In the genomic region with DNA sequence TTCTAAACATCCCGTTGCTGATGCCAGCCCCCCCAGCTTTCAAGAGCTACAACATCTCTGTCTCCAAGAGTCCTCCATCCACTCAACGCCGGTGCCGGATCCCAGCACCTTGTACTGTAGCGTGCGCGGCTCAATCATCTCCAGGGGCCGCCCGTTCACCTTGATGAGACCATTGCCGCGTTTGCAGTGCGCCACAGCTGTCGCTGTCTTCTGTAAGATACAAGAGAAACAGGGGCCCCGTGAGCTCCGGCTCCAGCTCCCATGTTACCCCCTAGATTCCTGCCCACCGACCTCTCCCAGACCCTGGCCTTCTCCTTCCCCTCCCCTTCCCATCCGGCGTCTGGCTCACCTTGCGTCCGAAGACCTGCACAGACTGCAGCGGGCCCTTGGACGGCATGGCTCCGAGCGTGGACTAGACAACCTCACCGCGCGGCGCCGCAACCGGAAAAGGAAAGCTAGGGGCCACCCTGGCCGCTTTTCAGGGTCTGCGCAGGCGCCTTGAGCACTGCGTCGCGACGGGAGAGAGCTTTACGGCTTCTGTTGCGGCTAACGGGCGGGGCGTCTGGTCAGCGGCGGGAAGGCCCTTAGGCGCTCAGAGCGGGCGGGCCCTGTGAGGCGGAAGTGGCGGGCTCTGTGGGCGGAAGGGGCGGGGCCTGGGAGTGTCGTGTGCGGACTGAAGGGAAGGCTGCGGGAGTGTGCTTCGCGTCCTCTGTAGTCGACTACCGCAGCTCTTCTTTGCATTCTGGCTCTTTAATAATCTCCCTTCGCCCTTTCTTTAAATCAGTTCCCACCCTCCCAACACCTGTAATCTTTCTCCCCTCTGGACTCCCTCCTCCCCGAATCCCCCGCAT, we compare ENCODE assay signal across 1 cellular context.
TF ChIP-seq lines count a peak whose summit lies in the region.

A gene (minus strand): TSS at position 451 of the 851 bp plus-strand sequence. CDS start 54 bp downstream, at position 397.

TF ChIP-seq in K562, 482 proteins besides CTCF, POLR2A, EP300 and RAD21 (continued from another document and continues in another):
- TF ChIP-seq, protein P1, sequence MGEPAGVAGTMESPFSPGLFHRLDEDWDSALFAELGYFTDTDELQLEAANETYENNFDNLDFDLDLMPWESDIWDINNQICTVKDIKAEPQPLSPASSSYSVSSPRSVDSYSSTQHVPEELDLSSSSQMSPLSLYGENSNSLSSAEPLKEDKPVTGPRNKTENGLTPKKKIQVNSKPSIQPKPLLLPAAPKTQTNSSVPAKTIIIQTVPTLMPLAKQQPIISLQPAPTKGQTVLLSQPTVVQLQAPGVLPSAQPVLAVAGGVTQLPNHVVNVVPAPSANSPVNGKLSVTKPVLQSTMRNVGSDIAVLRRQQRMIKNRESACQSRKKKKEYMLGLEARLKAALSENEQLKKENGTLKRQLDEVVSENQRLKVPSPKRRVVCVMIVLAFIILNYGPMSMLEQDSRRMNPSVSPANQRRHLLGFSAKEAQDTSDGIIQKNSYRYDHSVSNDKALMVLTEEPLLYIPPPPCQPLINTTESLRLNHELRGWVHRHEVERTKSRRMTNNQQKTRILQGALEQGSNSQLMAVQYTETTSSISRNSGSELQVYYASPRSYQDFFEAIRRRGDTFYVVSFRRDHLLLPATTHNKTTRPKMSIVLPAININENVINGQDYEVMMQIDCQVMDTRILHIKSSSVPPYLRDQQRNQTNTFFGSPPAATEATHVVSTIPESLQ (CRISPR knock-in tag; IDR thresholded peaks at IDR 0.05): peak; percentile 73; the same call in 1 of the 2 replicates
- TF ChIP-seq HEY1 (CRISPR knock-in tag; IDR thresholded peaks at IDR 0.05; ENCODE audit: borderline replicate concordance) (no peak), CBX2 (IDR thresholded peaks at IDR 0.05; ENCODE audit: insufficient read depth, low read length, poor library complexity, severe bottlenecking) (no peak), ZNF431 (CRISPR knock-in tag; IDR thresholded peaks at IDR 0.05) (no peak), ZNF146 (CRISPR knock-in tag; IDR thresholded peaks at IDR 0.05; ENCODE audit: unreplicated experiment) (no peak), TAF7 (tag; IDR thresholded peaks at IDR 0.05) (peak; percentile 96), SMARCA4 (IDR thresholded peaks at IDR 0.05) (no peak), SREBF1 (IDR thresholded peaks at IDR 0.05; ENCODE audit: borderline replicate concordance, low read depth, low read length) (0 out of 2 replicates have a peak, but pooled peaks have one; percentile 3), ZNF354B (CRISPR knock-in tag; IDR thresholded peaks at IDR 0.05) (no peak), SNIP1 (IDR thresholded peaks at IDR 0.05; ENCODE audit: low read depth) (no peak), THRAP3 (IDR thresholded peaks at IDR 0.05; ENCODE audit: borderline replicate concordance) (no peak; the same call in 1 of the 2 replicates), ZNF274 (IDR thresholded peaks at IDR 0.05; ENCODE audit: borderline replicate concordance, low read depth, low read length) (no peak), SAFB2 (IDR thresholded peaks at IDR 0.05; ENCODE audit: borderline replicate concordance, low read depth, low read length, severe bottlenecking) (no peak), ZEB2 (IDR thresholded peaks at IDR 0.05) (no peak), POU5F1 (IDR thresholded peaks at IDR 0.05; ENCODE audit: borderline replicate concordance, low read depth, low read length, partially characterized antibody) (peak; percentile 7), ZNF24 (IDR thresholded peaks at IDR 0.05) (no peak), SIN3A (IDR thresholded peaks at IDR 0.05; ENCODE audit: borderline replicate concordance in 2 of 2, control insufficient read depth in 1 of 2, low read depth in 2 of 2, low read length in 2 of 2) (peak in 1 of 2 experiments; percentile 93), NR2C2 (CRISPR knock-in tag; IDR thresholded peaks at IDR 0.05) (peak; percentile 76; the same call in 1 of the 2 replicates), NR2C2 (tag; IDR thresholded peaks at IDR 0.05) (peak; percentile 60; the same call in 1 of the 2 replicates), PHF8 (IDR thresholded peaks at IDR 0.05; ENCODE audit: borderline replicate concordance, low read length) (peak; percentile 100), ZNF232 (CRISPR knock-in tag; IDR thresholded peaks at IDR 0.05) (no peak; the same call in 1 of the 2 replicates), ZNF79 (CRISPR knock-in tag; IDR thresholded peaks at IDR 0.05; ENCODE audit: low read depth) (no peak), RHOXF2B (CRISPR knock-in tag; conservative IDR thresholded peaks at IDR 0.05) (no peak), GABPB1 (CRISPR knock-in tag; IDR thresholded peaks at IDR 0.05) (peak; percentile 94), ZBTB7A (IDR thresholded peaks at IDR 0.05; ENCODE audit: borderline replicate concordance, control insufficient read depth, low read depth, low read length) (peak; percentile 29; the same call in 1 of the 2 replicates)
- TF ChIP-seq, protein P2, sequence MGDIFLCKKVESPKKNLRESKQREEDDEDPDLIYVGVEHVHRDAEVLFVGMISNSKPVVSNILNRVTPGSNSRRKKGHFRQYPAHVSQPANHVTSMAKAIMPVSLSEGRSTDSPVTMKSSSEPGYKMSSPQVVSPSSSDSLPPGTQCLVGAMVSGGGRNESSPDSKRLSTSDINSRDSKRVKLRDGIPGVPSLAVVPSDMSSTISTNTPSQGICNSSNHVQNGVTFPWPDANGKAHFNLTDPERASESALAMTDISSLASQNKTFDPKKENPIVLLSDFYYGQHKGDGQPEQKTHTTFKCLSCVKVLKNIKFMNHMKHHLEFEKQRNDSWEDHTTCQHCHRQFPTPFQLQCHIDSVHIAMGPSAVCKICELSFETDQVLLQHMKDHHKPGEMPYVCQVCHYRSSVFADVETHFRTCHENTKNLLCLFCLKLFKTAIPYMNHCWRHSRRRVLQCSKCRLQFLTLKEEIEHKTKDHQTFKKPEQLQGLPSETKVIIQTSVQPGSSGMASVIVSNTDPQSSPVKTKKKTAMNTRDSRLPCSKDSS (IDR thresholded peaks at IDR 0.05; ENCODE audit: low read depth, partially characterized antibody): no peak
- TF ChIP-seq, protein P3, sequence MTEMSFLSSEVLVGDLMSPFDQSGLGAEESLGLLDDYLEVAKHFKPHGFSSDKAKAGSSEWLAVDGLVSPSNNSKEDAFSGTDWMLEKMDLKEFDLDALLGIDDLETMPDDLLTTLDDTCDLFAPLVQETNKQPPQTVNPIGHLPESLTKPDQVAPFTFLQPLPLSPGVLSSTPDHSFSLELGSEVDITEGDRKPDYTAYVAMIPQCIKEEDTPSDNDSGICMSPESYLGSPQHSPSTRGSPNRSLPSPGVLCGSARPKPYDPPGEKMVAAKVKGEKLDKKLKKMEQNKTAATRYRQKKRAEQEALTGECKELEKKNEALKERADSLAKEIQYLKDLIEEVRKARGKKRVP (CRISPR knock-in tag; IDR thresholded peaks at IDR 0.05): no peak
- TF ChIP-seq, protein P4, sequence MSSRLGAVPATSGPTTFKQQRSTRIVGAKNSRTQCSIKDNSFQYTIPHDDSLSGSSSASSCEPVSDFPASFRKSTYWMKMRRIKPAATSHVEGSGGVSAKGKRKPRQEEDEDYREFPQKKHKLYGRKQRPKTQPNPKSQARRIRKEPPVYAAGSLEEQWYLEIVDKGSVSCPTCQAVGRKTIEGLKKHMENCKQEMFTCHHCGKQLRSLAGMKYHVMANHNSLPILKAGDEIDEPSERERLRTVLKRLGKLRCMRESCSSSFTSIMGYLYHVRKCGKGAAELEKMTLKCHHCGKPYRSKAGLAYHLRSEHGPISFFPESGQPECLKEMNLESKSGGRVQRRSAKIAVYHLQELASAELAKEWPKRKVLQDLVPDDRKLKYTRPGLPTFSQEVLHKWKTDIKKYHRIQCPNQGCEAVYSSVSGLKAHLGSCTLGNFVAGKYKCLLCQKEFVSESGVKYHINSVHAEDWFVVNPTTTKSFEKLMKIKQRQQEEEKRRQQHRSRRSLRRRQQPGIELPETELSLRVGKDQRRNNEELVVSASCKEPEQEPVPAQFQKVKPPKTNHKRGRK (tag; IDR thresholded peaks at IDR 0.05): no peak
- TF ChIP-seq, protein P5, sequence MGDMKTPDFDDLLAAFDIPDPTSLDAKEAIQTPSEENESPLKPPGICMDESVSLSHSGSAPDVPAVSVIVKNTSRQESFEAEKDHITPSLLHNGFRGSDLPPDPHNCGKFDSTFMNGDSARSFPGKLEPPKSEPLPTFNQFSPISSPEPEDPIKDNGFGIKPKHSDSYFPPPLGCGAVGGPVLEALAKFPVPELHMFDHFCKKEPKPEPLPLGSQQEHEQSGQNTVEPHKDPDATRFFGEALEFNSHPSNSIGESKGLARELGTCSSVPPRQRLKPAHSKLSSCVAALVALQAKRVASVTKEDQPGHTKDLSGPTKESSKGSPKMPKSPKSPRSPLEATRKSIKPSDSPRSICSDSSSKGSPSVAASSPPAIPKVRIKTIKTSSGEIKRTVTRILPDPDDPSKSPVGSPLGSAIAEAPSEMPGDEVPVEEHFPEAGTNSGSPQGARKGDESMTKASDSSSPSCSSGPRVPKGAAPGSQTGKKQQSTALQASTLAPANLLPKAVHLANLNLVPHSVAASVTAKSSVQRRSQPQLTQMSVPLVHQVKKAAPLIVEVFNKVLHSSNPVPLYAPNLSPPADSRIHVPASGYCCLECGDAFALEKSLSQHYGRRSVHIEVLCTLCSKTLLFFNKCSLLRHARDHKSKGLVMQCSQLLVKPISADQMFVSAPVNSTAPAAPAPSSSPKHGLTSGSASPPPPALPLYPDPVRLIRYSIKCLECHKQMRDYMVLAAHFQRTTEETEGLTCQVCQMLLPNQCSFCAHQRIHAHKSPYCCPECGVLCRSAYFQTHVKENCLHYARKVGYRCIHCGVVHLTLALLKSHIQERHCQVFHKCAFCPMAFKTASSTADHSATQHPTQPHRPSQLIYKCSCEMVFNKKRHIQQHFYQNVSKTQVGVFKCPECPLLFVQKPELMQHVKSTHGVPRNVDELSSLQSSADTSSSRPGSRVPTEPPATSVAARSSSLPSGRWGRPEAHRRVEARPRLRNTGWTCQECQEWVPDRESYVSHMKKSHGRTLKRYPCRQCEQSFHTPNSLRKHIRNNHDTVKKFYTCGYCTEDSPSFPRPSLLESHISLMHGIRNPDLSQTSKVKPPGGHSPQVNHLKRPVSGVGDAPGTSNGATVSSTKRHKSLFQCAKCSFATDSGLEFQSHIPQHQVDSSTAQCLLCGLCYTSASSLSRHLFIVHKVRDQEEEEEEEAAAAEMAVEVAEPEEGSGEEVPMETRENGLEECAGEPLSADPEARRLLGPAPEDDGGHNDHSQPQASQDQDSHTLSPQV (IDR thresholded peaks at IDR 0.05): no peak
- TF ChIP-seq, protein P6, sequence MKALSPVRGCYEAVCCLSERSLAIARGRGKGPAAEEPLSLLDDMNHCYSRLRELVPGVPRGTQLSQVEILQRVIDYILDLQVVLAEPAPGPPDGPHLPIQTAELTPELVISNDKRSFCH (CRISPR knock-in tag; IDR thresholded peaks at IDR 0.05): no peak
- TF ChIP-seq, protein P6 (tag; IDR thresholded peaks at IDR 0.05): no peak
- TF ChIP-seq, protein P7, sequence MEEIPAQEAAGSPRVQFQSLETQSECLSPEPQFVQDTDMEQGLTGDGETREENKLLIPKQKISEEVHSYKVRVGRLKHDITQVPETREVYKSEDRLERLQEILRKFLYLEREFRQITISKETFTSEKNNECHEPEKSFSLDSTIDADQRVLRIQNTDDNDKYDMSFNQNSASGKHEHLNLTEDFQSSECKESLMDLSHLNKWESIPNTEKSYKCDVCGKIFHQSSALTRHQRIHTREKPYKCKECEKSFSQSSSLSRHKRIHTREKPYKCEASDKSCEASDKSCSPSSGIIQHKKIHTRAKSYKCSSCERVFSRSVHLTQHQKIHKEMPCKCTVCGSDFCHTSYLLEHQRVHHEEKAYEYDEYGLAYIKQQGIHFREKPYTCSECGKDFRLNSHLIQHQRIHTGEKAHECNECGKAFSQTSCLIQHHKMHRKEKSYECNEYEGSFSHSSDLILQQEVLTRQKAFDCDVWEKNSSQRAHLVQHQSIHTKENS (CRISPR knock-in tag; IDR thresholded peaks at IDR 0.05): no peak
- TF ChIP-seq, protein P8, sequence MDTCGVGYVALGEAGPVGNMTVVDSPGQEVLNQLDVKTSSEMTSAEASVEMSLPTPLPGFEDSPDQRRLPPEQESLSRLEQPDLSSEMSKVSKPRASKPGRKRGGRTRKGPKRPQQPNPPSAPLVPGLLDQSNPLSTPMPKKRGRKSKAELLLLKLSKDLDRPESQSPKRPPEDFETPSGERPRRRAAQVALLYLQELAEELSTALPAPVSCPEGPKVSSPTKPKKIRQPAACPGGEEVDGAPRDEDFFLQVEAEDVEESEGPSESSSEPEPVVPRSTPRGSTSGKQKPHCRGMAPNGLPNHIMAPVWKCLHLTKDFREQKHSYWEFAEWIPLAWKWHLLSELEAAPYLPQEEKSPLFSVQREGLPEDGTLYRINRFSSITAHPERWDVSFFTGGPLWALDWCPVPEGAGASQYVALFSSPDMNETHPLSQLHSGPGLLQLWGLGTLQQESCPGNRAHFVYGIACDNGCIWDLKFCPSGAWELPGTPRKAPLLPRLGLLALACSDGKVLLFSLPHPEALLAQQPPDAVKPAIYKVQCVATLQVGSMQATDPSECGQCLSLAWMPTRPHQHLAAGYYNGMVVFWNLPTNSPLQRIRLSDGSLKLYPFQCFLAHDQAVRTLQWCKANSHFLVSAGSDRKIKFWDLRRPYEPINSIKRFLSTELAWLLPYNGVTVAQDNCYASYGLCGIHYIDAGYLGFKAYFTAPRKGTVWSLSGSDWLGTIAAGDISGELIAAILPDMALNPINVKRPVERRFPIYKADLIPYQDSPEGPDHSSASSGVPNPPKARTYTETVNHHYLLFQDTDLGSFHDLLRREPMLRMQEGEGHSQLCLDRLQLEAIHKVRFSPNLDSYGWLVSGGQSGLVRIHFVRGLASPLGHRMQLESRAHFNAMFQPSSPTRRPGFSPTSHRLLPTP (IDR thresholded peaks at IDR 0.05; ENCODE audit: borderline replicate concordance, extremely low read depth, insufficient read length): no peak
- TF ChIP-seq, protein P9, sequence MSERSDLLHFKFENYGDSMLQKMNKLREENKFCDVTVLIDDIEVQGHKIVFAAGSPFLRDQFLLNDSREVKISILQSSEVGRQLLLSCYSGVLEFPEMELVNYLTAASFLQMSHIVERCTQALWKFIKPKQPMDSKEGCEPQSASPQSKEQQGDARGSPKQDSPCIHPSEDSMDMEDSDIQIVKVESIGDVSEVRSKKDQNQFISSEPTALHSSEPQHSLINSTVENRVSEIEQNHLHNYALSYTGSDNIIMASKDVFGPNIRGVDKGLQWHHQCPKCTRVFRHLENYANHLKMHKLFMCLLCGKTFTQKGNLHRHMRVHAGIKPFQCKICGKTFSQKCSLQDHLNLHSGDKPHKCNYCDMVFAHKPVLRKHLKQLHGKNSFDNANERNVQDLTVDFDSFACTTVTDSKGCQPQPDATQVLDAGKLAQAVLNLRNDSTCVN (CRISPR knock-in tag; IDR thresholded peaks at IDR 0.05): no peak
- TF ChIP-seq, protein P10, sequence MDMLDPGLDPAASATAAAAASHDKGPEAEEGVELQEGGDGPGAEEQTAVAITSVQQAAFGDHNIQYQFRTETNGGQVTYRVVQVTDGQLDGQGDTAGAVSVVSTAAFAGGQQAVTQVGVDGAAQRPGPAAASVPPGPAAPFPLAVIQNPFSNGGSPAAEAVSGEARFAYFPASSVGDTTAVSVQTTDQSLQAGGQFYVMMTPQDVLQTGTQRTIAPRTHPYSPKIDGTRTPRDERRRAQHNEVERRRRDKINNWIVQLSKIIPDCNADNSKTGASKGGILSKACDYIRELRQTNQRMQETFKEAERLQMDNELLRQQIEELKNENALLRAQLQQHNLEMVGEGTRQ (CRISPR knock-in tag; IDR thresholded peaks at IDR 0.05): no peak
